Comparison of ENCODE assay signal across 8 cellular contexts in genomic region chr9:137294684-137295312, GRCh38. TPM values are rescaled to one million over a fixed set of nuclear protein-coding genes. Genes with fewer than 3 reads are reported as not detected.
DNase-seq lines count a peak whose midpoint lies in the region; ATAC-seq and TF ChIP-seq lines count a peak whose summit lies in the region.

No MANE protein-coding gene starts in this region.

- H3K9me3 ChIP-seq in CD8-positive, alpha-beta memory T cell (ENCODE audit: low read length), result no peaks in the 10 kb centered on the region

- intact Hi-C loops in lower leg skin (cut with DNase I; ENCODE audit: low total_unique reads), result loop anchor here (5.0 kb wide), 1 partner anchor 113 kb away; no protein-coding TSS in a partner anchor

- ATAC-seq in HG02970 (IDR thresholded peaks at IDR 0.05; ENCODE audit: low FRiP score, unreplicated experiment), result no peak
- ATAC-seq in HG03175 (IDR thresholded peaks at IDR 0.05; ENCODE audit: unreplicated experiment), result no peak
- ATAC-seq in GM21576 (IDR thresholded peaks at IDR 0.05; ENCODE audit: unreplicated experiment), result no peak

- TF ChIP-seq POLR2A in lower leg skin (IDR thresholded peaks at IDR 0.05), result no peak

- TF ChIP-seq CTCF in mesothelial cell of epicardium (IDR thresholded peaks at IDR 0.05; ENCODE audit: unreplicated experiment) (no peak), lower leg skin (IDR thresholded peaks at IDR 0.05) (no peak)

- no peaks in the 10 kb centered on the region for H3K36me3 ChIP-seq in CD8-positive, alpha-beta memory T cell (ENCODE audit: insufficient read depth, low read length)

- H3K4me1 Mint-ChIP-seq in CD8-positive, alpha-beta memory T cell, result peaks cover 0 to 9% (median 6%) of the 10 kb centered on the region in 3 donors
- H3K4me1 Mint-ChIP-seq in IgD-negative memory B cell (peaks cover 3 to 5% (median 3%) of the 10 kb centered on the region in 3 donors), mesothelial cell of epicardium (peaks cover 14% of the 10 kb centered on the region)

- H3K27me3 Mint-ChIP-seq in CD8-positive, alpha-beta memory T cell, result peaks cover 32 to 36% of the 10 kb centered on the region in 2 donors
- H3K27me3 Mint-ChIP-seq in IgD-negative memory B cell (peaks cover 22% of the 10 kb centered on the region), mesothelial cell of epicardium (ENCODE audit: low read depth) (peaks cover 57% of the 10 kb centered on the region)

- H3K27ac ChIP-seq in CD8-positive, alpha-beta memory T cell (ENCODE audit: low read depth, low read length), result no peak overlapping the region

- H3K4me3 ChIP-seq in CD8-positive, alpha-beta memory T cell (ENCODE audit: low read length), result peak overlapping the region; percentile 34
- no peak overlapping the region for H3K4me3 ChIP-seq in lower leg skin (ENCODE audit: low read depth, poor library complexity, severe bottlenecking)

- H3K4me1 ChIP-seq in CD8-positive, alpha-beta memory T cell (ENCODE audit: insufficient read depth, low read length), result peaks cover 7% of the 10 kb centered on the region

- WGBS in lower leg skin, 2 donors, result 7% methylated on average over 20 to 33 of the region's 39 CpGs

- peaks cover 0 to 5% (median 0%) of the 10 kb centered on the region in 5 donors for H3K9me3 Mint-ChIP-seq in CD8-positive, alpha-beta memory T cell
- H3K9me3 Mint-ChIP-seq in IgD-negative memory B cell (peaks cover 0 to 6% (median 0%) of the 10 kb centered on the region in 3 donors), mesothelial cell of epicardium (no peaks in the 10 kb centered on the region)

- peaks cover 49% of the 10 kb centered on the region for H3K27me3 ChIP-seq in CD8-positive, alpha-beta memory T cell (ENCODE audit: insufficient read depth, low read length, poor library complexity, severe bottlenecking)

- no peaks in the 10 kb centered on the region for H3K36me3 Mint-ChIP-seq in CD8-positive, alpha-beta memory T cell
- H3K36me3 Mint-ChIP-seq in IgD-negative memory B cell (no peaks in the 10 kb centered on the region), mesothelial cell of epicardium (no peaks in the 10 kb centered on the region)

- peak overlapping the region; percentile 28 to 60 (median 44) for H3K4me3 Mint-ChIP-seq in CD8-positive, alpha-beta memory T cell
- H3K4me3 Mint-ChIP-seq in IgD-negative memory B cell (peak overlapping the region; percentile 23 to 87 (median 69)), mesothelial cell of epicardium (peak overlapping the region; percentile 43)

- POLR2A ChIA-PET in CD8-positive, alpha-beta memory T cell (lab: Charles Lee), result no interaction called here

- CTCF ChIA-PET in CD8-positive, alpha-beta memory T cell (lab: Charles Lee), result no interaction called here

- peak overlapping the region in 1 of 8 donors; percentile 67 for H3K27ac Mint-ChIP-seq in CD8-positive, alpha-beta memory T cell
- peak overlapping the region in 2 of 3 donors; percentile 67 to 76 for H3K27ac Mint-ChIP-seq in IgD-negative memory B cell
- no peak overlapping the region for H3K27ac Mint-ChIP-seq in mesothelial cell of epicardium

- DNase-seq in CD8-positive, alpha-beta memory T cell, result no peak
- peak; percentile 45 for DNase-seq in cerebellum (ENCODE audit: low spot score)
- no peak for DNase-seq in mesothelial cell of epicardium (ENCODE audit: low spot score in 2 of 2, unreplicated experiment in 2 of 2)
- DNase-seq in lower leg skin (ENCODE audit: low spot score in 2 of 2), result no peak

RNA-seq across cellular contexts. Expression of gene NRARP, which starts 7.3 kb away (rescaled TPM):
- 1 to 10 TPM; 1.9 to 2.3 TPM for total RNA-seq in CD8-positive, alpha-beta memory T cell
- not detected for polyA plus RNA-seq in CD8-positive, alpha-beta memory T cell
- not detected for polyA plus RNA-seq in IgD-negative memory B cell
- total RNA-seq in cerebellum (4.4 TPM), mesothelial cell of epicardium (7.4 to 9.6 TPM (median 9.2 TPM) in 3 replicates), lower leg skin (10 to 100 TPM; 28.5 to 49.2 (median 41.0) TPM)

RNA-seq across cellular contexts. Expression of gene TOR4A, which starts 17.3 kb away (rescaled TPM):
- total RNA-seq in CD8-positive, alpha-beta memory T cell, result 1 to 10 TPM; 3.3 to 3.9 TPM
- polyA plus RNA-seq in CD8-positive, alpha-beta memory T cell, result 1.8 TPM
- polyA plus RNA-seq in IgD-negative memory B cell, result 8.9 TPM
- total RNA-seq in cerebellum, result 0.91 TPM
- 5.7 to 6.5 TPM (median 6.5 TPM) in 3 replicates for total RNA-seq in mesothelial cell of epicardium
- total RNA-seq in lower leg skin, result 1 to 10 TPM; 4.9 to 7.4 (median 5.6) TPM

RNA-seq across cellular contexts. Expression of gene NELFB, which starts 39.7 kb away (rescaled TPM):
- total RNA-seq in CD8-positive, alpha-beta memory T cell, result 10 to 100 TPM; 67.5 to 72.0 TPM
- 34.8 TPM for polyA plus RNA-seq in CD8-positive, alpha-beta memory T cell
- polyA plus RNA-seq in IgD-negative memory B cell, result 34.2 TPM
- 27.1 TPM for total RNA-seq in cerebellum
- 51.6 to 54.8 TPM (median 53.3 TPM) in 3 replicates for total RNA-seq in mesothelial cell of epicardium
- 10 to 100 TPM; 40.7 to 52.7 (median 49.9) TPM for total RNA-seq in lower leg skin

RNA-seq across cellular contexts. Expression of gene STPG3, which starts 43.7 kb away (rescaled TPM):
- under 1 TPM; 0.27 to 0.28 TPM for total RNA-seq in CD8-positive, alpha-beta memory T cell
- polyA plus RNA-seq in CD8-positive, alpha-beta memory T cell, result not detected
- not detected for polyA plus RNA-seq in IgD-negative memory B cell
- not detected for total RNA-seq in cerebellum
- total RNA-seq in mesothelial cell of epicardium, result 0.18 to 0.29 TPM in 2 of 3 replicates, not detected in the other
- total RNA-seq in lower leg skin, result not detected

RNA-seq across cellular contexts. Expression of gene TUBB4B, which starts 53.7 kb away (rescaled TPM):
- 100 to 1,000 TPM; 322 to 331 TPM for total RNA-seq in CD8-positive, alpha-beta memory T cell
- polyA plus RNA-seq in CD8-positive, alpha-beta memory T cell, result 64.6 TPM
- polyA plus RNA-seq in IgD-negative memory B cell, result 88.4 TPM
- total RNA-seq in cerebellum (62.8 TPM), mesothelial cell of epicardium (146 to 152 TPM (median 148 TPM) in 3 replicates), lower leg skin (100 to 1,000 TPM; 317 to 604 (median 408) TPM)
